ENCODE assay signal across 26 cellular contexts in genomic region chr17:52026075-52026474, GRCh38.
"Had no signal": no experiment of that assay in that cellular context is flagged by ENCODE, and none has a peak within 500 bp of the region (broad histone marks: within the 10 kb centered on the region; RNA-seq: fewer than 3 reads in every experiment).

No MANE protein-coding gene starts in this region.

- H3K9me3 ChIP-seq: breast epithelium had no signal

- H3K27ac Mint-ChIP-seq: activated CD4-positive, alpha-beta T cell treated with anti-CD3 and anti-CD28 coated beads, Interleukin-2, amount 10 ng/mL, durations not matched to agents 24 days and 14 days; activated CD8-positive, alpha-beta memory T cell treated with anti-CD3 and anti-CD28 coated beads, Interleukin-2, amount 10 ng/mL, durations not matched to agents 7 days and 5 days; activated naive CD4-positive, alpha-beta T cell treated with anti-CD3 and anti-CD28 coated beads, Interleukin-2, amount 10 ng/mL, durations not matched to agents 7 days and 5 days; activated naive CD8-positive, alpha-beta T cell treated with anti-CD3 and anti-CD28 coated beads for 36 hours; activated T-cell treated with anti-CD3 and anti-CD28 coated beads, Interleukin-2, amount 50 U/mL, for 24 hours; activated T-helper 17 cell treated with anti-CD3 and anti-CD28 coated beads, Interleukin-2, amount 50 U/mL, for 72 hours; T-helper 17 cell; WTC11 had no signal

- H3K27ac ChIP-seq: breast epithelium had no signal

- FAIRE-seq: K562, RCC 7860 had no signal

- H3K36me3 Mint-ChIP-seq: activated CD8-positive, alpha-beta memory T cell treated with anti-CD3 and anti-CD28 coated beads, Interleukin-2, amount 10 ng/mL, durations not matched to agents 7 days and 5 days; activated naive CD4-positive, alpha-beta T cell treated with anti-CD3 and anti-CD28 coated beads, Interleukin-2, amount 10 ng/mL, durations not matched to agents 7 days and 5 days; activated naive CD8-positive, alpha-beta T cell treated with anti-CD3 and anti-CD28 coated beads for 36 hours had no signal

- ATAC-seq: activated CD8-positive, alpha-beta memory T cell treated with anti-CD3 and anti-CD28 coated beads, Interleukin-2, amount 10 ng/mL, durations not matched to agents 7 days and 5 days; activated T-helper 17 cell treated with anti-CD3 and anti-CD28 coated beads, Interleukin-2, amount 50 U/mL, for 72 hours; K562; PC-3; T-helper 17 cell; WTC11 had no signal

- H3K9me3 Mint-ChIP-seq: activated CD4-positive, alpha-beta T cell treated with anti-CD3 and anti-CD28 coated beads, Interleukin-2, amount 10 ng/mL, durations not matched to agents 24 days and 14 days; activated naive CD4-positive, alpha-beta T cell treated with anti-CD3 and anti-CD28 coated beads, Interleukin-2, amount 10 ng/mL, durations not matched to agents 7 days and 5 days; activated naive CD8-positive, alpha-beta T cell treated with anti-CD3 and anti-CD28 coated beads for 36 hours; activated T-cell treated with anti-CD3 and anti-CD28 coated beads, Interleukin-2, amount 50 U/mL, for 24 hours; activated T-helper 17 cell treated with anti-CD3 and anti-CD28 coated beads, Interleukin-2, amount 50 U/mL, for 72 hours had no signal

- H3K4me3 ChIP-seq: breast epithelium, K562 had no signal

- H3K4me3 Mint-ChIP-seq: activated CD4-positive, alpha-beta T cell treated with anti-CD3 and anti-CD28 coated beads, Interleukin-2, amount 10 ng/mL, durations not matched to agents 24 days and 14 days; activated CD8-positive, alpha-beta memory T cell treated with anti-CD3 and anti-CD28 coated beads, Interleukin-2, amount 10 ng/mL, durations not matched to agents 7 days and 5 days; activated naive CD4-positive, alpha-beta T cell treated with anti-CD3 and anti-CD28 coated beads, Interleukin-2, amount 10 ng/mL, durations not matched to agents 7 days and 5 days; activated naive CD8-positive, alpha-beta T cell treated with anti-CD3 and anti-CD28 coated beads for 36 hours; activated T-cell treated with anti-CD3 and anti-CD28 coated beads, Interleukin-2, amount 50 U/mL, for 24 hours; activated T-helper 17 cell treated with anti-CD3 and anti-CD28 coated beads, Interleukin-2, amount 50 U/mL, for 72 hours; T-helper 17 cell; WTC11 had no signal

- DNase-seq: activated CD4-positive, alpha-beta T cell treated with anti-CD3 and anti-CD28 coated beads for 1 hour; activated CD4-positive, alpha-beta T cell treated with anti-CD3 and anti-CD28 coated beads, Interleukin-2, amount 10 ng/mL, durations not matched to agents 24 days and 14 days; activated CD4-positive, alpha-beta T cell treated with anti-CD3 and anti-CD28 coated beads, Interleukin-2, amount 50 U/mL, for 48 hours; activated CD8-positive, alpha-beta memory T cell treated with anti-CD3 and anti-CD28 coated beads, Interleukin-2, amount 10 ng/mL, durations not matched to agents 7 days and 5 days; activated gamma-delta T cell; activated naive CD4-positive, alpha-beta T cell treated with anti-CD3 and anti-CD28 coated beads, Interleukin-2, amount 10 ng/mL, durations not matched to agents 7 days and 5 days; activated naive CD8-positive, alpha-beta T cell treated with anti-CD3 and anti-CD28 coated beads for 36 hours; activated T-cell treated with anti-CD3 and anti-CD28 coated beads, Interleukin-2, amount 50 U/mL, for 24 hours; anterior cingulate cortex; caudate nucleus; Karpas-422; MM.1S; NCI-H1105; NCI-H1436 treated with DMSO at 0.1 percent for 48 hours; NCI-H187; NCI-H2081; NCI-H524; PC-3; SHP77; T-helper 17 cell; T-helper 9 cell had no signal

- H3K27me3 Mint-ChIP-seq: activated CD4-positive, alpha-beta T cell treated with anti-CD3 and anti-CD28 coated beads, Interleukin-2, amount 10 ng/mL, durations not matched to agents 24 days and 14 days; activated CD8-positive, alpha-beta memory T cell treated with anti-CD3 and anti-CD28 coated beads, Interleukin-2, amount 10 ng/mL, durations not matched to agents 7 days and 5 days; activated naive CD4-positive, alpha-beta T cell treated with anti-CD3 and anti-CD28 coated beads, Interleukin-2, amount 10 ng/mL, durations not matched to agents 7 days and 5 days; T-helper 17 cell had no signal

- H3K36me3 ChIP-seq: breast epithelium had no signal

- H3K4me1 ChIP-seq: breast epithelium had no signal

- H3K4me1 Mint-ChIP-seq: activated CD4-positive, alpha-beta T cell treated with anti-CD3 and anti-CD28 coated beads, Interleukin-2, amount 10 ng/mL, durations not matched to agents 24 days and 14 days; activated CD8-positive, alpha-beta memory T cell treated with anti-CD3 and anti-CD28 coated beads, Interleukin-2, amount 10 ng/mL, durations not matched to agents 7 days and 5 days; activated naive CD4-positive, alpha-beta T cell treated with anti-CD3 and anti-CD28 coated beads, Interleukin-2, amount 10 ng/mL, durations not matched to agents 7 days and 5 days; activated naive CD8-positive, alpha-beta T cell treated with anti-CD3 and anti-CD28 coated beads for 36 hours; activated T-helper 17 cell treated with anti-CD3 and anti-CD28 coated beads, Interleukin-2, amount 50 U/mL, for 72 hours; T-helper 17 cell; WTC11 had no signal

- H3K27me3 ChIP-seq: breast epithelium had no signal
